16 cellular contexts compared by ENCODE assay signal in the genomic region with DNA sequence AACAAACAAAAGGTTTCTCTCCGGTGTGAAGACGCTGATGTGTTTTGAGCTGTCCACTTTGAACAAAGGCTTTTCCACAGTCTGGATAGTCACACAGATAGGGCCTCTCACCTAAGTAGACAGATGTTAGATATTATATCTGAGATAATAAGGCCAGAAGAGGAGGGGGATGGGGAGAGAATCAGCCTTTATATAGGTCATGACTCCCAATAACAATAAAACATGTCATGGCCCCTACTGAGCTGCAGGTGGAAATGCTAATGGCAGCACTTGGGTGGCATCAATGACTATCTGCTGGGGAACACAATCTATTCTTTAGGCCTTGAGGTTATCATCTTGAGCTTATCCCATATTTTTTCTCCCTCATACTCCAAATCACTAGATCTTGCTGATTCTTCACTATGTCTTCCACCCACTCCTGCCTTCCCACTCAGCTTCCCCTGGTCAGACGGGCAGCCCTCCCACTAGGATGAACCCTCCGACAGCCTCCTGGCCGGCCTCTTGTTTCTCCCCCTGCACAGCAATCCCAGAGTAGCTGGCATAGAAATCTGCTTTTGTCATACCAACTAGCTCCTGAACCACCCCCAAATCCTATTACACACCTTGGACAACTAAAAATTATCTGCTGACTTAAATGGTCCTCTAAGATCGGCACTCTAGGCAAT. TPM values are rescaled to one million over a fixed set of nuclear protein-coding genes. Genes with fewer than 3 reads are reported as not detected.
A peak's percentile ranks its signal among the peaks of the same experiment; 100 is the strongest.
DNase-seq lines count a peak whose midpoint lies in the region; ATAC-seq lines count a peak whose summit lies in the region.
"Had no signal": no experiment of that assay in that cellular context is flagged by ENCODE, and none has a peak within 500 bp of the region (broad histone marks: within the 10 kb centered on the region; RNA-seq: fewer than 3 reads in every experiment).

No MANE protein-coding gene starts in this region.

- H3K4me1 ChIP-seq in iPS-15b (ENCODE audit: control insufficient read depth, insufficient read depth, low read length), result peaks cover 23% of the 10 kb centered on the region

- peaks cover 28% of the 10 kb centered on the region for H3K36me3 Mint-ChIP-seq in activated naive CD8-positive, alpha-beta T cell treated with anti-CD3 and anti-CD28 coated beads, Interleukin-2, amount 10 ng/mL, durations not matched to agents 7 days and 5 days
- peaks cover 56% of the 10 kb centered on the region for H3K36me3 Mint-ChIP-seq in activated naive CD8-positive, alpha-beta T cell treated with anti-CD3 and anti-CD28 coated beads, Interleukin-2, amount 50 U/mL, for 24 hours (ENCODE audit: low read depth)

- H3K9ac ChIP-seq in iPS-15b (ENCODE audit: low read depth, low read length), result peak overlapping the region; percentile 26

- peak overlapping the region; percentile 10 for H3K27ac Mint-ChIP-seq in activated naive CD8-positive, alpha-beta T cell treated with anti-CD3 and anti-CD28 coated beads, Interleukin-2, amount 10 ng/mL, durations not matched to agents 7 days and 5 days
- H3K27ac Mint-ChIP-seq in activated naive CD8-positive, alpha-beta T cell treated with anti-CD3 and anti-CD28 coated beads, Interleukin-2, amount 50 U/mL, for 24 hours, result no peak overlapping the region
- H3K27ac Mint-ChIP-seq: HFFc6 had no signal

- no peak overlapping the region for H3K4me3 Mint-ChIP-seq in activated naive CD8-positive, alpha-beta T cell treated with anti-CD3 and anti-CD28 coated beads, Interleukin-2, amount 10 ng/mL, durations not matched to agents 7 days and 5 days
- no peak overlapping the region for H3K4me3 Mint-ChIP-seq in activated naive CD8-positive, alpha-beta T cell treated with anti-CD3 and anti-CD28 coated beads, Interleukin-2, amount 50 U/mL, for 24 hours
- H3K4me3 Mint-ChIP-seq: HFFc6 had no signal

- H3K4me3 ChIP-seq in iPS-15b (ENCODE audit: low read depth, low read length), result no peak overlapping the region
- H3K4me3 ChIP-seq: K562 had no signal

- no peaks in the 10 kb centered on the region for H3K9me3 Mint-ChIP-seq in activated naive CD8-positive, alpha-beta T cell treated with anti-CD3 and anti-CD28 coated beads, Interleukin-2, amount 10 ng/mL, durations not matched to agents 7 days and 5 days
- no peaks in the 10 kb centered on the region for H3K9me3 Mint-ChIP-seq in activated naive CD8-positive, alpha-beta T cell treated with anti-CD3 and anti-CD28 coated beads, Interleukin-2, amount 50 U/mL, for 24 hours
- H3K9me3 Mint-ChIP-seq: HFFc6 had no signal

- ATAC-seq in activated naive CD8-positive, alpha-beta T cell treated with anti-CD3 and anti-CD28 coated beads, Interleukin-2, amount 10 ng/mL, durations not matched to agents 7 days and 5 days (ENCODE audit: low read depth), result no peak
- no peak for ATAC-seq in activated naive CD8-positive, alpha-beta T cell treated with anti-CD3 and anti-CD28 coated beads, Interleukin-2, amount 50 U/mL, for 24 hours
- ATAC-seq: K562 had no signal

- no peaks in the 10 kb centered on the region for H3K27me3 Mint-ChIP-seq in activated naive CD8-positive, alpha-beta T cell treated with anti-CD3 and anti-CD28 coated beads, Interleukin-2, amount 10 ng/mL, durations not matched to agents 7 days and 5 days
- no peaks in the 10 kb centered on the region for H3K27me3 Mint-ChIP-seq in activated naive CD8-positive, alpha-beta T cell treated with anti-CD3 and anti-CD28 coated beads, Interleukin-2, amount 50 U/mL, for 24 hours

- no peak for DNase-seq in activated naive CD8-positive, alpha-beta T cell treated with anti-CD3 and anti-CD28 coated beads, Interleukin-2, amount 10 ng/mL, durations not matched to agents 7 days and 5 days
- DNase-seq in activated naive CD8-positive, alpha-beta T cell treated with anti-CD3 and anti-CD28 coated beads, Interleukin-2, amount 50 U/mL, for 24 hours, result no peak
- peak; percentile 89 for DNase-seq in SK-N-DZ (ENCODE audit: low spot score)
- DNase-seq in kidney glomerular epithelial cell (lab: John Stamatoyannopoulos, UW), result no peak
- no peak for DNase-seq in activated CD4-positive, alpha-beta T cell treated with anti-CD3 and anti-CD28 coated beads, Interleukin-2, amount 50 U/mL, for 48 hours
- no peak for DNase-seq in activated CD4-positive, alpha-beta T cell treated with anti-CD3 and anti-CD28 coated beads for 48 hours
- DNase-seq in effector CD4-positive, alpha-beta T cell, result no peak
- DNase-seq: AML-193, DMS53, HFFc6, NCI-H1930, NCI-H510A treated with DMSO at 0.1 percent for 48 hours, OCI-M1, RPMI8226 had no signal

- H3K36me3 ChIP-seq in iPS-15b (ENCODE audit: control insufficient read depth, insufficient read depth, low read length), result peaks cover 17% of the 10 kb centered on the region

- no peaks in the 10 kb centered on the region for H3K27me3 ChIP-seq in iPS-15b (ENCODE audit: control insufficient read depth, insufficient read depth, low read length)

- peaks cover 28% of the 10 kb centered on the region for H3K4me1 Mint-ChIP-seq in activated naive CD8-positive, alpha-beta T cell treated with anti-CD3 and anti-CD28 coated beads, Interleukin-2, amount 10 ng/mL, durations not matched to agents 7 days and 5 days
- peaks cover 19% of the 10 kb centered on the region for H3K4me1 Mint-ChIP-seq in activated naive CD8-positive, alpha-beta T cell treated with anti-CD3 and anti-CD28 coated beads, Interleukin-2, amount 50 U/mL, for 24 hours

- H3K9me3 ChIP-seq in iPS-15b (ENCODE audit: control insufficient read depth, insufficient read depth, low read length), result no peaks in the 10 kb centered on the region

- POLR2A ChIA-PET in activated naive CD8-positive, alpha-beta T cell treated with anti-CD3 and anti-CD28 coated beads, Interleukin-2, amount 10 ng/mL, durations not matched to agents 7 days and 5 days (lab: Charles Lee), result interaction anchor here (0.7 to 1.6 kb wide), 2 partner anchors 19 to 22 kb away, joined by 3 to 4 read pairs; no protein-coding TSS in a partner anchor

RNA-seq across cellular contexts. Expression of a gene that starts 11.5 kb away (rescaled TPM):
- 10 to 100 TPM; 13.1 to 16.2 TPM for total RNA-seq in activated naive CD8-positive, alpha-beta T cell treated with anti-CD3 and anti-CD28 coated beads, Interleukin-2, amount 10 ng/mL, durations not matched to agents 7 days and 5 days
- polyA plus RNA-seq in SK-N-DZ (2014; cell fraction: cytosol; rRNA removed), result 0.07 TPM in 1 of 2 replicates, not detected in the other
- 0.32 and 0.45 TPM in 2 replicates for polyA plus RNA-seq in SK-N-DZ (2014; cell fraction: nucleus; rRNA removed)

RNA-seq across cellular contexts. Expression of a gene that starts 23.2 kb away (rescaled TPM):
- 10 to 100 TPM; 26.0 to 27.3 TPM for total RNA-seq in activated naive CD8-positive, alpha-beta T cell treated with anti-CD3 and anti-CD28 coated beads, Interleukin-2, amount 10 ng/mL, durations not matched to agents 7 days and 5 days
- 10.9 and 15.7 TPM in 2 replicates for polyA plus RNA-seq in SK-N-DZ (2014; cell fraction: cytosol; rRNA removed)
- polyA plus RNA-seq in SK-N-DZ (2014; cell fraction: nucleus; rRNA removed), result 20.0 and 23.0 TPM in 2 replicates

RNA-seq across cellular contexts. Expression of a gene that starts 55.0 kb away (rescaled TPM):
- 10 to 100 TPM; 11.4 to 11.8 TPM for total RNA-seq in activated naive CD8-positive, alpha-beta T cell treated with anti-CD3 and anti-CD28 coated beads, Interleukin-2, amount 10 ng/mL, durations not matched to agents 7 days and 5 days
- 8.5 and 15.0 TPM in 2 replicates for polyA plus RNA-seq in SK-N-DZ (2014; cell fraction: cytosol; rRNA removed)
- 9.3 and 10.5 TPM in 2 replicates for polyA plus RNA-seq in SK-N-DZ (2014; cell fraction: nucleus; rRNA removed)
